Comparison of ENCODE assay signal across 40 cellular contexts in genomic region chr7:14776266-14776665, GRCh38.
"Had no signal": no experiment of that assay in that cellular context is flagged by ENCODE, and none has a peak within 500 bp of the region (broad histone marks: within the 10 kb centered on the region; RNA-seq: fewer than 3 reads in every experiment).

No MANE protein-coding gene starts in this region.

- H3K9me3 ChIP-seq: ascending aorta had no signal

- H3K36me3 Mint-ChIP-seq: activated naive CD4-positive, alpha-beta T cell treated with anti-CD3 and anti-CD28 coated beads, Interleukin-2, amount 10 ng/mL, durations not matched to agents 7 days and 5 days; activated naive CD4-positive, alpha-beta T cell treated with anti-CD3 and anti-CD28 coated beads, Interleukin-2, amount 50 U/mL, for 24 hours; activated naive CD8-positive, alpha-beta T cell treated with anti-CD3 and anti-CD28 coated beads for 36 hours; activated naive CD8-positive, alpha-beta T cell treated with anti-CD3 and anti-CD28 coated beads, Interleukin-2, amount 10 ng/mL, durations not matched to agents 7 days and 5 days had no signal

- DNase-seq: activated effector memory CD4-positive, alpha-beta T cell treated with anti-CD3 and anti-CD28 coated beads, Interleukin-2, amount 50 U/mL, for 16 hours; activated effector memory CD4-positive, alpha-beta T cell treated with Interleukin-2 at 50 U/mL for 16 hours; activated gamma-delta T cell; activated gamma-delta T cell treated with Interleukin-2 at 50 U/mL for 16 hours; activated naive CD4-positive, alpha-beta T cell; activated naive CD4-positive, alpha-beta T cell treated with anti-CD3 and anti-CD28 coated beads for 36 hours; activated naive CD4-positive, alpha-beta T cell treated with anti-CD3 and anti-CD28 coated beads, Interleukin-2, amount 10 ng/mL, durations not matched to agents 7 days and 5 days; activated naive CD4-positive, alpha-beta T cell treated with anti-CD3 and anti-CD28 coated beads, Interleukin-2, amount 50 U/mL, for 16 hours; activated naive CD4-positive, alpha-beta T cell treated with Interleukin-2 at 50 U/mL for 16 hours; activated naive CD8-positive, alpha-beta T cell treated with anti-CD3 and anti-CD28 coated beads for 36 hours; activated naive CD8-positive, alpha-beta T cell treated with anti-CD3 and anti-CD28 coated beads, Interleukin-2, amount 10 ng/mL, durations not matched to agents 7 days and 5 days; activated naive CD8-positive, alpha-beta T cell treated with anti-CD3 and anti-CD28 coated beads, Interleukin-2, amount 50 U/mL, for 24 hours; activated T-cell treated with anti-CD3 and anti-CD28 coated beads, Interleukin-2, amount 50 U/mL, for 1 hour; activated T-cell treated with anti-CD3 and anti-CD28 coated beads, Interleukin-2, amount 50 U/mL, for 24 hours; activated T-cell treated with anti-CD3 and anti-CD28 coated beads, Interleukin-2, amount 50 U/mL, for 4 hours; activated T-cell treated with anti-CD3 and anti-CD28 coated beads, Interleukin-2, amount 50 U/mL, for 48 hours; activated T-cell treated with anti-CD3 and anti-CD28 coated beads, Interleukin-2, amount 50 U/mL, for 72 hours; adrenal gland; amniotic stem cell; amygdala; anterior cingulate cortex; aorta; body of pancreas; brain microvascular endothelial cell; caudate nucleus; central memory CD4-positive, alpha-beta T cell; cerebellar nuclear complex had no signal

- H3K27me3 Mint-ChIP-seq: activated naive CD4-positive, alpha-beta T cell treated with anti-CD3 and anti-CD28 coated beads, Interleukin-2, amount 10 ng/mL, durations not matched to agents 7 days and 5 days; activated naive CD4-positive, alpha-beta T cell treated with anti-CD3 and anti-CD28 coated beads, Interleukin-2, amount 50 U/mL, for 24 hours; activated naive CD8-positive, alpha-beta T cell; activated naive CD8-positive, alpha-beta T cell treated with anti-CD3 and anti-CD28 coated beads for 36 hours; activated naive CD8-positive, alpha-beta T cell treated with anti-CD3 and anti-CD28 coated beads, Interleukin-2, amount 10 ng/mL, durations not matched to agents 7 days and 5 days; activated naive CD8-positive, alpha-beta T cell treated with anti-CD3 and anti-CD28 coated beads, Interleukin-2, amount 50 U/mL, for 24 hours; activated T-cell treated with anti-CD3 and anti-CD28 coated beads, Interleukin-2, amount 50 U/mL, for 24 hours; activated T-helper 17 cell treated with anti-CD3 and anti-CD28 coated beads, Interleukin-2, amount 50 U/mL, for 72 hours; central memory CD8-positive, alpha-beta T cell had no signal

- ATAC-seq: activated naive CD4-positive, alpha-beta T cell treated with anti-CD3 and anti-CD28 coated beads, Interleukin-2, amount 50 U/mL, for 72 hours; activated naive CD8-positive, alpha-beta T cell treated with anti-CD3 and anti-CD28 coated beads, Interleukin-2, amount 50 U/mL, for 24 hours; activated T-cell treated with anti-CD3 and anti-CD28 coated beads, Interleukin-2, amount 50 U/mL, for 4 hours; activated T-cell treated with anti-CD3 and anti-CD28 coated beads, Interleukin-2, amount 50 U/mL, for 72 hours; activated T-helper 17 cell treated with anti-CD3 and anti-CD28 coated beads, Interleukin-2, amount 50 U/mL, for 72 hours; body of pancreas had no signal

- FAIRE-seq: astrocyte, bronchial epithelial cell had no signal

- H3K27ac ChIP-seq: adrenal gland, ascending aorta, body of pancreas, brain microvascular endothelial cell, breast epithelium, cardiac muscle cell had no signal

- H3K4me3 Mint-ChIP-seq: activated naive CD4-positive, alpha-beta T cell treated with anti-CD3 and anti-CD28 coated beads for 36 hours; activated naive CD4-positive, alpha-beta T cell treated with anti-CD3 and anti-CD28 coated beads, Interleukin-2, amount 10 ng/mL, durations not matched to agents 7 days and 5 days; activated naive CD4-positive, alpha-beta T cell treated with anti-CD3 and anti-CD28 coated beads, Interleukin-2, amount 50 U/mL, for 24 hours; activated naive CD8-positive, alpha-beta T cell; activated naive CD8-positive, alpha-beta T cell treated with anti-CD3 and anti-CD28 coated beads for 36 hours; activated naive CD8-positive, alpha-beta T cell treated with anti-CD3 and anti-CD28 coated beads, Interleukin-2, amount 10 ng/mL, durations not matched to agents 7 days and 5 days; activated naive CD8-positive, alpha-beta T cell treated with anti-CD3 and anti-CD28 coated beads, Interleukin-2, amount 50 U/mL, for 24 hours; activated T-cell treated with anti-CD3 and anti-CD28 coated beads, Interleukin-2, amount 50 U/mL, for 24 hours; activated T-cell treated with anti-CD3 and anti-CD28 coated beads, Interleukin-2, amount 50 U/mL, for 4 hours; activated T-cell treated with anti-CD3 and anti-CD28 coated beads, Interleukin-2, amount 50 U/mL, for 72 hours; activated T-helper 1 cell treated with anti-CD3 and anti-CD28 coated beads, Interleukin-12 subunit alpha, Interleukin-12 subunit beta, Interleukin-2, Interleukin-4 antibody, amounts not matched to agents 30 ng/mL and 10 ng/mL and 1 ng/mL, durations not matched to agents 14 hours and 24 hours and 36 hours; activated T-helper 17 cell treated with anti-CD3 and anti-CD28 coated beads, Interleukin-2, amount 50 U/mL, for 72 hours; brain; central memory CD8-positive, alpha-beta T cell had no signal

- H3K27ac Mint-ChIP-seq: activated naive CD4-positive, alpha-beta T cell treated with anti-CD3 and anti-CD28 coated beads for 36 hours; activated naive CD4-positive, alpha-beta T cell treated with anti-CD3 and anti-CD28 coated beads, Interleukin-2, amount 10 ng/mL, durations not matched to agents 7 days and 5 days; activated naive CD4-positive, alpha-beta T cell treated with anti-CD3 and anti-CD28 coated beads, Interleukin-2, amount 50 U/mL, for 72 hours; activated naive CD8-positive, alpha-beta T cell; activated naive CD8-positive, alpha-beta T cell treated with anti-CD3 and anti-CD28 coated beads for 36 hours; activated naive CD8-positive, alpha-beta T cell treated with anti-CD3 and anti-CD28 coated beads, Interleukin-2, amount 10 ng/mL, durations not matched to agents 7 days and 5 days; activated naive CD8-positive, alpha-beta T cell treated with anti-CD3 and anti-CD28 coated beads, Interleukin-2, amount 50 U/mL, for 24 hours; activated T-cell treated with anti-CD3 and anti-CD28 coated beads, Interleukin-2, amount 50 U/mL, for 24 hours; activated T-cell treated with anti-CD3 and anti-CD28 coated beads, Interleukin-2, amount 50 U/mL, for 72 hours; activated T-helper 1 cell treated with anti-CD3 and anti-CD28 coated beads, Interleukin-12 subunit alpha, Interleukin-12 subunit beta, Interleukin-2, Interleukin-4 antibody, amounts not matched to agents 30 ng/mL and 10 ng/mL and 1 ng/mL, durations not matched to agents 14 hours and 24 hours and 36 hours; activated T-helper 17 cell treated with anti-CD3 and anti-CD28 coated beads, Interleukin-2, amount 50 U/mL, for 72 hours; activated T-helper 2 cell treated with anti-CD3 and anti-CD28 coated beads, Interferon-gamma antibody, Interleukin-2, Interleukin-4, amounts not matched to agents 10 μg/mL and 5 μg/mL and 100 μg/mL, durations not matched to agents 14 hours and 24 hours and 36 hours; brain had no signal

- H3K4me1 Mint-ChIP-seq: activated naive CD4-positive, alpha-beta T cell treated with anti-CD3 and anti-CD28 coated beads, Interleukin-2, amount 10 ng/mL, durations not matched to agents 7 days and 5 days; activated naive CD4-positive, alpha-beta T cell treated with anti-CD3 and anti-CD28 coated beads, Interleukin-2, amount 50 U/mL, for 24 hours; activated naive CD8-positive, alpha-beta T cell treated with anti-CD3 and anti-CD28 coated beads for 36 hours; activated naive CD8-positive, alpha-beta T cell treated with anti-CD3 and anti-CD28 coated beads, Interleukin-2, amount 10 ng/mL, durations not matched to agents 7 days and 5 days; activated naive CD8-positive, alpha-beta T cell treated with anti-CD3 and anti-CD28 coated beads, Interleukin-2, amount 50 U/mL, for 24 hours; activated T-helper 17 cell treated with anti-CD3 and anti-CD28 coated beads, Interleukin-2, amount 50 U/mL, for 72 hours; central memory CD8-positive, alpha-beta T cell had no signal

- H3K27me3 ChIP-seq: adrenal gland, ascending aorta, body of pancreas, brain microvascular endothelial cell, breast epithelium, cardiac muscle cell had no signal

- H3K4me1 ChIP-seq: adrenal gland, ascending aorta, body of pancreas, breast epithelium had no signal

- H3K4me3 ChIP-seq: adrenal gland, ascending aorta, body of pancreas, breast epithelium, cardiac muscle cell had no signal

- H3K36me3 ChIP-seq: adrenal gland, ascending aorta, brain microvascular endothelial cell, breast epithelium, cardiac muscle cell had no signal
